ENCODE assay signal across 25 cellular contexts in genomic region chr2:96616128-96616527, GRCh38. TPM values are rescaled to one million over a fixed set of nuclear protein-coding genes. Genes with fewer than 3 reads are reported as not detected.
DNase-seq lines count a peak whose midpoint lies in the region; ATAC-seq and TF ChIP-seq lines count a peak whose summit lies in the region.
"Had no signal": no experiment of that assay in that cellular context is flagged by ENCODE, and none has a peak within 500 bp of the region (broad histone marks: within the 10 kb centered on the region; RNA-seq: fewer than 3 reads in every experiment).

No MANE protein-coding gene starts in this region.

- no peaks in the 10 kb centered on the region for H3K27me3 ChIP-seq in CD4-positive, alpha-beta T cell (ENCODE audit: control insufficient read depth, insufficient read depth, low read length)
- H3K27me3 ChIP-seq in ascending aorta, result no peaks in the 10 kb centered on the region
- H3K27me3 ChIP-seq in Peyer's patch, result no peaks in the 10 kb centered on the region
- H3K27me3 ChIP-seq: right atrium auricular region, stomach, transverse colon had no signal

- no peaks in the 10 kb centered on the region for H3K9me3 ChIP-seq in CD4-positive, alpha-beta T cell (ENCODE audit: control insufficient read depth, low read length)
- H3K9me3 ChIP-seq in ascending aorta, result no peaks in the 10 kb centered on the region
- H3K9me3 ChIP-seq in Peyer's patch, result no peaks in the 10 kb centered on the region
- H3K9me3 ChIP-seq: A549, right atrium auricular region, stomach, transverse colon had no signal

- peaks cover 60% of the 10 kb centered on the region for H3K36me3 Mint-ChIP-seq in activated CD4-positive, alpha-beta T cell treated with anti-CD3 and anti-CD28 coated beads for 36 hours (ENCODE audit: low read depth)
- peaks cover 71% of the 10 kb centered on the region for H3K36me3 Mint-ChIP-seq in CD4-positive, alpha-beta T cell (ENCODE audit: low read depth)
- H3K36me3 Mint-ChIP-seq in natural killer cell treated with Interleukin-12 subunit alpha and Interleukin-12 subunit beta and Interleukin-15 and Interleukin-18, amount 100 ng/mL, for 72 hours, result peaks cover 37% of the 10 kb centered on the region

- CTCF ChIA-PET in activated CD4-positive, alpha-beta T cell treated with anti-CD3 and anti-CD28 coated beads for 36 hours (lab: Charles Lee), result interaction anchor here (1.7 kb wide), 1 partner anchor 145 kb away, joined by 4 read pairs; the partner anchor contains the start of gene CNNM4
- CTCF ChIA-PET in CD4-positive, alpha-beta T cell (lab: Charles Lee), result no interaction called here

- H3K27ac Mint-ChIP-seq in activated CD4-positive, alpha-beta T cell treated with anti-CD3 and anti-CD28 coated beads for 36 hours, result peak overlapping the region; percentile 1
- H3K27ac Mint-ChIP-seq in CD4-positive, alpha-beta T cell, result peak overlapping the region; percentile 20
- H3K27ac Mint-ChIP-seq in natural killer cell treated with Interleukin-12 subunit alpha and Interleukin-12 subunit beta and Interleukin-15 and Interleukin-18, amount 100 ng/mL, for 72 hours, result peak overlapping the region; percentile 98 to 100
- H3K27ac Mint-ChIP-seq: endodermal cell had no signal

- TF ChIP-seq POLR2A in Peyer's patch (IDR thresholded peaks at IDR 0.05), result no peak

- intact Hi-C loops in activated CD4-positive, alpha-beta T cell treated with anti-CD3 and anti-CD28 coated beads for 36 hours (cut with DNase I, micrococcal nuclease), result no loop called here
- intact Hi-C loops in CD4-positive, alpha-beta T cell (cut with DNase I, micrococcal nuclease), result no loop called here
- intact Hi-C loops in ascending aorta (cut with DNase I), result loop anchor here (5.0 kb wide), 1 partner anchor 201 kb away; the partner anchor contains the start of gene CNNM3

- H3K27me3 Mint-ChIP-seq in activated CD4-positive, alpha-beta T cell treated with anti-CD3 and anti-CD28 coated beads for 36 hours, result no peaks in the 10 kb centered on the region
- H3K27me3 Mint-ChIP-seq in CD4-positive, alpha-beta T cell, result no peaks in the 10 kb centered on the region
- no peaks in the 10 kb centered on the region for H3K27me3 Mint-ChIP-seq in natural killer cell treated with Interleukin-12 subunit alpha and Interleukin-12 subunit beta and Interleukin-15 and Interleukin-18, amount 100 ng/mL, for 72 hours

- no peak overlapping the region for H3K4me3 ChIP-seq in ascending aorta
- no peak overlapping the region for H3K4me3 ChIP-seq in Peyer's patch
- H3K4me3 ChIP-seq: A549, right atrium auricular region, stomach, transverse colon had no signal

- POLR2A ChIA-PET in activated CD4-positive, alpha-beta T cell treated with anti-CD3 and anti-CD28 coated beads for 36 hours (lab: Charles Lee), result no interaction called here
- POLR2A ChIA-PET in CD4-positive, alpha-beta T cell (lab: Charles Lee), result no interaction called here

- TF ChIP-seq CTCF in CD4-positive, alpha-beta T cell (IDR thresholded peaks at IDR 0.05), result no peak
- no peak for TF ChIP-seq CTCF in ascending aorta (IDR thresholded peaks at IDR 0.05)
- no peak for TF ChIP-seq CTCF in Peyer's patch (IDR thresholded peaks at IDR 0.05)

- H3K27ac ChIP-seq in CD4-positive, alpha-beta T cell (ENCODE audit: low read depth, low read length), result no peak overlapping the region
- H3K27ac ChIP-seq in ascending aorta, result peak overlapping the region; percentile 64 to 67
- H3K27ac ChIP-seq in Peyer's patch, result no peak overlapping the region
- H3K27ac ChIP-seq: A549, transverse colon had no signal

- H3K36me3 ChIP-seq in ascending aorta (peaks cover 38 to 41% of the 10 kb centered on the region in 2 donors), Peyer's patch (peaks cover 0 to 86% (median 0%) of the 10 kb centered on the region in 3 donors)

- ATAC-seq in activated CD4-positive, alpha-beta T cell treated with anti-CD3 and anti-CD28 coated beads for 36 hours, result no peak
- ATAC-seq in CD4-positive, alpha-beta T cell (ENCODE audit: poor library complexity), result no peak
- no peak for ATAC-seq in natural killer cell treated with Interleukin-12 subunit alpha and Interleukin-12 subunit beta and Interleukin-15 and Interleukin-18, amount 100 ng/mL, for 72 hours
- ATAC-seq: A549 had no signal

- no peaks in the 10 kb centered on the region for H3K9me3 Mint-ChIP-seq in activated CD4-positive, alpha-beta T cell treated with anti-CD3 and anti-CD28 coated beads for 36 hours (ENCODE audit: low read depth)
- no peaks in the 10 kb centered on the region for H3K9me3 Mint-ChIP-seq in CD4-positive, alpha-beta T cell
- H3K9me3 Mint-ChIP-seq in natural killer cell treated with Interleukin-12 subunit alpha and Interleukin-12 subunit beta and Interleukin-15 and Interleukin-18, amount 100 ng/mL, for 72 hours, result no peaks in the 10 kb centered on the region
- H3K9me3 Mint-ChIP-seq: endodermal cell had no signal

- DNase-seq in activated CD4-positive, alpha-beta T cell treated with anti-CD3 and anti-CD28 coated beads for 36 hours, result no peak
- DNase-seq in activated CD4-positive, alpha-beta T cell treated with anti-CD3 and anti-CD28 coated beads, Interleukin-2, amount 50 U/mL, for 48 hours, result no peak
- DNase-seq in CD4-positive, alpha-beta T cell, result no peak
- DNase-seq in ascending aorta (ENCODE audit: low spot score in 2 of 2) (no peak), Peyer's patch (no peak), DMS153 (lab: John Stamatoyannopoulos, UW) (no peak)
- no peak for DNase-seq in natural killer cell treated with Interleukin-12 subunit alpha and Interleukin-12 subunit beta and Interleukin-15 and Interleukin-18, amount 100 ng/mL, for 72 hours (ENCODE audit: low spot score)
- no peak for DNase-seq in activated CD4-positive, CD25-positive, alpha-beta regulatory T cell treated with anti-CD3 and anti-CD28 coated beads, Interleukin-2, amount 50 U/mL, for 72 hours
- DNase-seq: activated CD4-positive, alpha-beta T cell treated with anti-CD3 and anti-CD28 coated beads for 48 hours; activated T-cell treated with anti-CD3 and anti-CD28 coated beads, Interleukin-2, amount 50 U/mL, for 1 hour; EL; endodermal cell; kidney; NCI-H1105 treated with DMSO at 0.1 percent for 48 hours; NCI-H2081; NCI-H446; SHP77; stomach; SW 1271; transverse colon had no signal

- no peak overlapping the region for H3K4me3 Mint-ChIP-seq in activated CD4-positive, alpha-beta T cell treated with anti-CD3 and anti-CD28 coated beads for 36 hours
- H3K4me3 Mint-ChIP-seq in CD4-positive, alpha-beta T cell, result no peak overlapping the region
- peak overlapping the region; percentile 81 for H3K4me3 Mint-ChIP-seq in natural killer cell treated with Interleukin-12 subunit alpha and Interleukin-12 subunit beta and Interleukin-15 and Interleukin-18, amount 100 ng/mL, for 72 hours
- H3K4me3 Mint-ChIP-seq: endodermal cell had no signal

- H3K4me1 ChIP-seq in ascending aorta (peaks cover 3 to 25% of the 10 kb centered on the region in 2 donors), Peyer's patch (no peaks in the 10 kb centered on the region)

- peaks cover 19% of the 10 kb centered on the region for H3K4me1 Mint-ChIP-seq in activated CD4-positive, alpha-beta T cell treated with anti-CD3 and anti-CD28 coated beads for 36 hours
- H3K4me1 Mint-ChIP-seq in CD4-positive, alpha-beta T cell (ENCODE audit: low read depth), result peaks cover 11% of the 10 kb centered on the region
- peaks cover 27 to 30% of the 10 kb centered on the region in 2 donors for H3K4me1 Mint-ChIP-seq in natural killer cell treated with Interleukin-12 subunit alpha and Interleukin-12 subunit beta and Interleukin-15 and Interleukin-18, amount 100 ng/mL, for 72 hours (ENCODE audit: low read depth in 2 of 2)
- H3K4me1 Mint-ChIP-seq: endodermal cell had no signal

RNA-seq across cellular contexts. Expression of gene KANSL3, which starts 22.0 kb away (rescaled TPM):
- 10 to 100 TPM; 33.9 to 39.1 TPM for total RNA-seq in activated CD4-positive, alpha-beta T cell treated with anti-CD3 and anti-CD28 coated beads for 36 hours
- 10 to 100 TPM; 54.4 to 61.8 TPM for total RNA-seq in CD4-positive, alpha-beta T cell
- 56.1 TPM for total RNA-seq in ascending aorta
- total RNA-seq in natural killer cell treated with Interleukin-12 subunit alpha and Interleukin-12 subunit beta and Interleukin-15 and Interleukin-18, amount 100 ng/mL, for 72 hours, result 10 to 100 TPM; 62.3 to 95.6 TPM
- 10 to 100 TPM; 31.5 to 69.2 (median 59.6) TPM for total RNA-seq in Peyer's patch

RNA-seq across cellular contexts. Expression of gene FER1L5, which starts 26.4 kb away (rescaled TPM):
- not detected for total RNA-seq in activated CD4-positive, alpha-beta T cell treated with anti-CD3 and anti-CD28 coated beads for 36 hours
- not detected for total RNA-seq in CD4-positive, alpha-beta T cell
- total RNA-seq in ascending aorta (not detected), Peyer's patch (not detected)
- not detected for total RNA-seq in natural killer cell treated with Interleukin-12 subunit alpha and Interleukin-12 subunit beta and Interleukin-15 and Interleukin-18, amount 100 ng/mL, for 72 hours
- total RNA-seq: lung microvascular endothelial cell, myocyte, omental fat pad, right atrium auricular region, transverse colon had no signal

Comparison
In these comparisons a context has a peak if more than half of its experiments do, and no peak if none do; other contexts are left out.
1. H3K27ac Mint-ChIP-seq: peak in every context shown above with its lines; median percentile 99 in natural killer cell treated with Interleukin-12 subunit alpha and Interleukin-12 subunit beta and Interleukin-15 and Interleukin-18, amount 100 ng/mL, for 72 hours; 20 in CD4-positive, alpha-beta T cell; 1 in activated CD4-positive, alpha-beta T cell treated with anti-CD3 and anti-CD28 coated beads for 36 hours.
2. H3K27ac ChIP-seq: peak in ascending aorta (2 of 2); none in CD4-positive, alpha-beta T cell (single experiment) and Peyer's patch (0 of 4).